Comparison of ENCODE assay signal across 24 cellular contexts in genomic region chr1:204980870-204981405, GRCh38.
DNase-seq lines count a peak whose midpoint lies in the region; ATAC-seq, FAIRE-seq and TF ChIP-seq lines count a peak whose summit lies in the region.
"Had no signal": no experiment of that assay in that cellular context is flagged by ENCODE, and none has a peak within 500 bp of the region (broad histone marks: within the 10 kb centered on the region; RNA-seq: fewer than 3 reads in every experiment).

No MANE protein-coding gene starts in this region.

- no peaks in the 10 kb centered on the region for H3K9me3 Mint-ChIP-seq in chondrocyte (ENCODE audit: low read depth)
- H3K9me3 Mint-ChIP-seq in activated CD8-positive, alpha-beta T cell treated with anti-CD3 and anti-CD28 coated beads for 36 hours = no peaks in the 10 kb centered on the region
- H3K9me3 Mint-ChIP-seq: CD4-positive, alpha-beta T cell had no signal

- H2AFZ ChIP-seq in HepG2 (ENCODE audit: low read length) (no peak overlapping the region), osteoblast (ENCODE audit: low read length) (no peak overlapping the region)
- H2AFZ ChIP-seq: PC-9 had no signal

- intact Hi-C loops in HepG2 (cut with micrococcal nuclease; ENCODE audit: unreplicated experiment) = no loop called here
- intact Hi-C loops in uterus (cut with DNase I; ENCODE audit: low total_unique reads) = no loop called here
- intact Hi-C loops in activated CD8-positive, alpha-beta T cell treated with anti-CD3 and anti-CD28 coated beads for 36 hours (cut with micrococcal nuclease) = no loop called here

- TF ChIP-seq POLR2A in HepG2 (IDR thresholded peaks at IDR 0.05; ENCODE audit: insufficient read depth in 1 of 2, low read depth in 2 of 2, low read length in 2 of 2) (no peak), uterus (IDR thresholded peaks at IDR 0.05) (no peak)

- no peaks in the 10 kb centered on the region for H3K36me3 ChIP-seq in liver (ENCODE audit: control insufficient read depth in 4 of 4, insufficient read depth in 3 of 4, low read depth in 1 of 4, low read length in 3 of 4)
- H3K36me3 ChIP-seq in HepG2 (replicated peaks in 1 of 2; ENCODE audit: control insufficient read depth in 1 of 2, insufficient read depth in 2 of 2, low read length in 2 of 2) = no peaks in the 10 kb centered on the region
- peaks cover 16% of the 10 kb centered on the region for H3K36me3 ChIP-seq in osteoblast (ENCODE audit: insufficient read depth, low read length)
- H3K36me3 ChIP-seq in uterus = no peaks in the 10 kb centered on the region
- H3K36me3 ChIP-seq: BLaER1 had no signal

- H3K79me2 ChIP-seq in HepG2 (ENCODE audit: insufficient read depth, low read length) = no peaks in the 10 kb centered on the region
- H3K79me2 ChIP-seq in osteoblast (ENCODE audit: insufficient read depth, low read length) = no peaks in the 10 kb centered on the region

- no peak overlapping the region for H3K4me3 Mint-ChIP-seq in chondrocyte (ENCODE audit: unreplicated experiment)
- H3K4me3 Mint-ChIP-seq in activated CD8-positive, alpha-beta T cell treated with anti-CD3 and anti-CD28 coated beads for 36 hours = no peak overlapping the region
- H3K4me3 Mint-ChIP-seq: CD4-positive, alpha-beta T cell had no signal

- H3K27ac ChIP-seq in liver (ENCODE audit: low read depth in 1 of 2, low read length in 2 of 2) (no peak overlapping the region), HepG2 (ENCODE audit: extremely low read length, insufficient read depth, low read length) (no peak overlapping the region), osteoblast (ENCODE audit: low read depth, low read length) (no peak overlapping the region), uterus (peak overlapping the region in 1 of 2 donors; percentile 50)
- H3K27ac ChIP-seq: PC-9 had no signal

- H3K27ac Mint-ChIP-seq in chondrocyte (ENCODE audit: unreplicated experiment) = peak overlapping the region; percentile 67
- no peak overlapping the region for H3K27ac Mint-ChIP-seq in activated CD8-positive, alpha-beta T cell treated with anti-CD3 and anti-CD28 coated beads for 36 hours
- H3K27ac Mint-ChIP-seq: CD4-positive, alpha-beta T cell had no signal

- H3K4me2 ChIP-seq in HepG2 (ENCODE audit: low read depth, low read length) (no peak overlapping the region), osteoblast (ENCODE audit: insufficient read depth, low read length) (no peak overlapping the region)
- H3K4me2 ChIP-seq: BLaER1, PC-9 had no signal

- H3K4me3 ChIP-seq in liver (ENCODE audit: low read depth in 1 of 3, low read length in 3 of 3) (no peak overlapping the region), HepG2 (replicated peaks in 1 of 3; ENCODE audit: insufficient read depth in 1 of 3, low read depth in 2 of 3, low read length in 3 of 3) (no peak overlapping the region), osteoblast (ENCODE audit: insufficient read depth, low read length) (no peak overlapping the region), uterus (no peak overlapping the region)
- H3K4me3 ChIP-seq: BLaER1, PC-9 had no signal

- DNase-seq in HepG2 (ENCODE audit: low spot score) = no peak
- DNase-seq in chondrocyte (ENCODE audit: low spot score) = no peak
- peak; percentile 85 for DNase-seq in osteoblast (ENCODE audit: insufficient read length, low spot score, missing footprints)
- DNase-seq in midbrain (lab: John Stamatoyannopoulos, UW) = no peak
- no peak for DNase-seq in uterus
- DNase-seq in activated CD8-positive, alpha-beta T cell treated with anti-CD3 and anti-CD28 coated beads for 36 hours = no peak
- DNase-seq: CD4-positive, alpha-beta T cell; H7; Karpas-422; NCI-H1105 treated with DMSO at 0.1 percent for 48 hours; NCI-H146; NCI-H1930; NCI-H2107; NCI-H446; NCI-H524 treated with DMSO at 0.1 percent for 48 hours; NCI-H774; PC-9; RPMI8226; SHP77 had no signal

- CTCF ChIA-PET in HepG2 (lab: Yijun Ruan, JAX; ENCODE audit: low intra/inter-chr PET ratio, low total read pairs) = no interaction called here
- CTCF ChIA-PET in activated CD8-positive, alpha-beta T cell treated with anti-CD3 and anti-CD28 coated beads for 36 hours (lab: Charles Lee) = interaction anchor here (0.9 to 2.5 kb wide), 3 partner anchors 8 to 81 kb away, joined by 3 to 19 read pairs (median 16); no protein-coding TSS in a partner anchor

- BruUV-seq in HepG2 (replicated peaks; lab: Mats Ljungman, UMichigan) = no TSS peak

- TF ChIP-seq CTCF in liver (IDR thresholded peaks at IDR 0.05; ENCODE audit: low read depth, low read length, missing input control) (no peak), HepG2 (CRISPR knock-in tag; IDR thresholded peaks at IDR 0.05) (no peak), chondrocyte (IDR thresholded peaks at IDR 0.05) (no peak), osteoblast (IDR thresholded peaks at IDR 0.05; ENCODE audit: extremely low read depth, low read depth, low read length) (no peak), uterus (IDR thresholded peaks at IDR 0.05) (no peak)
- TF ChIP-seq CTCF in activated CD8-positive, alpha-beta T cell treated with anti-CD3 and anti-CD28 coated beads for 36 hours (IDR thresholded peaks at IDR 0.05) = no peak

- H3K4me1 ChIP-seq in liver (ENCODE audit: control insufficient read depth in 4 of 4, insufficient read depth in 4 of 4, low read length in 3 of 4) = no peaks in the 10 kb centered on the region
- no peaks in the 10 kb centered on the region for H3K4me1 ChIP-seq in HepG2 (ENCODE audit: insufficient read depth, low read length)
- H3K4me1 ChIP-seq in osteoblast (ENCODE audit: insufficient read depth, low read length) = no peaks in the 10 kb centered on the region
- H3K4me1 ChIP-seq in uterus = no peaks in the 10 kb centered on the region

- whole genome bisulfite sequencing in liver = 60% methylated on average over 3 of the region's 3 CpGs
- 0% methylated on average over 3 of the region's 3 CpGs for WGBS in HepG2 (ENCODE audit: low lambda C conversion rate)

- FAIRE-seq in HepG2 (lab: Jason Lieb, UNC) = no peak
- FAIRE-seq: A204.1, D721Med, GM18507 had no signal

- H3K9ac ChIP-seq in liver (ENCODE audit: low read depth in 1 of 2, low read length in 2 of 2) = no peak overlapping the region
- H3K9ac ChIP-seq in HepG2 (ENCODE audit: insufficient read depth, low read depth, low read length) = no peak overlapping the region
- H3K9ac ChIP-seq: BLaER1 had no signal

- no peaks in the 10 kb centered on the region for H3K27me3 ChIP-seq in liver (ENCODE audit: control insufficient read depth in 4 of 4, insufficient read depth in 4 of 4, low read length in 3 of 4)
- H3K27me3 ChIP-seq in HepG2 (ENCODE audit: control insufficient read depth in 1 of 2, insufficient read depth in 2 of 2, low read length in 2 of 2) = peaks cover 10 to 86% of the 10 kb centered on the region in 2 experiments; a peak in 4 of 5 replicates
- no peaks in the 10 kb centered on the region for H3K27me3 ChIP-seq in osteoblast (ENCODE audit: insufficient read depth, low read length)
- no peaks in the 10 kb centered on the region for H3K27me3 ChIP-seq in uterus
- H3K27me3 ChIP-seq: BLaER1 had no signal

- in situ Hi-C loops in HepG2 (cut with HindIII; ENCODE audit: extremely low pct_ligation_motif_present, low pct_unique_long_range_greater_than_20kb) = no loop called here

- TF ChIP-seq RAD21 in liver (IDR thresholded peaks at IDR 0.05) = no peak
- no peak for TF ChIP-seq RAD21 in HepG2 (CRISPR knock-in tag; IDR thresholded peaks at IDR 0.05)

- no peak for TF ChIP-seq EP300 in HepG2 (IDR thresholded peaks at IDR 0.05; ENCODE audit: low read depth in 2 of 2, low read length in 2 of 2)
- TF ChIP-seq EP300 in HepG2 (CRISPR knock-in tag; IDR thresholded peaks at IDR 0.05; ENCODE audit: borderline replicate concordance) = no peak

- H4K20me1 ChIP-seq in HepG2 (ENCODE audit: insufficient read depth, low read length) (no peaks in the 10 kb centered on the region), osteoblast (ENCODE audit: insufficient read depth, low read length) (no peaks in the 10 kb centered on the region)
- H4K20me1 ChIP-seq: BLaER1 had no signal

- no peaks in the 10 kb centered on the region for H3K36me3 Mint-ChIP-seq in chondrocyte (ENCODE audit: low read depth)
- no peaks in the 10 kb centered on the region for H3K36me3 Mint-ChIP-seq in activated CD8-positive, alpha-beta T cell treated with anti-CD3 and anti-CD28 coated beads for 36 hours (ENCODE audit: low read depth)

- peaks cover 21% of the 10 kb centered on the region for H3K4me1 Mint-ChIP-seq in chondrocyte (ENCODE audit: low read depth)
- H3K4me1 Mint-ChIP-seq in activated CD8-positive, alpha-beta T cell treated with anti-CD3 and anti-CD28 coated beads for 36 hours (ENCODE audit: low read depth) = peaks cover 2% of the 10 kb centered on the region

- ATAC-seq in HepG2 = no peak
- ATAC-seq in activated CD8-positive, alpha-beta T cell treated with anti-CD3 and anti-CD28 coated beads for 36 hours = no peak

- POLR2A ChIA-PET in HepG2 (lab: Yijun Ruan, JAX) = no interaction called here
- POLR2A ChIA-PET in activated CD8-positive, alpha-beta T cell treated with anti-CD3 and anti-CD28 coated beads for 36 hours (lab: Charles Lee) = no interaction called here

- H3K9me3 ChIP-seq in liver (ENCODE audit: control insufficient read depth in 4 of 4, low read length in 3 of 4) (no peaks in the 10 kb centered on the region), HepG2 (ENCODE audit: low read length) (no peaks in the 10 kb centered on the region), osteoblast (ENCODE audit: low read depth, low read length) (no peaks in the 10 kb centered on the region), uterus (no peaks in the 10 kb centered on the region)
- H3K9me3 ChIP-seq: BLaER1 had no signal

- H3K27me3 Mint-ChIP-seq in chondrocyte (ENCODE audit: low read depth) = peaks cover 10% of the 10 kb centered on the region
- peaks cover 9% of the 10 kb centered on the region for H3K27me3 Mint-ChIP-seq in activated CD8-positive, alpha-beta T cell treated with anti-CD3 and anti-CD28 coated beads for 36 hours

TF ChIP-seq in liver, 16 proteins besides CTCF, POLR2A, EP300 and RAD21 (continues in another document):
- TF ChIP-seq NR2F2 (IDR thresholded peaks at IDR 0.05) (peak; percentile 88), FOXA1 (IDR thresholded peaks at IDR 0.05) (no peak)

TF ChIP-seq in HepG2, 621 proteins besides CTCF, POLR2A, EP300 and RAD21:
- TF ChIP-seq ZSCAN31 (CRISPR knock-in tag; IDR thresholded peaks at IDR 0.05; ENCODE audit: low read depth) (no peak), ZNF282 (IDR thresholded peaks at IDR 0.05; ENCODE audit: partially characterized antibody) (no peak)
